In the genomic region with DNA sequence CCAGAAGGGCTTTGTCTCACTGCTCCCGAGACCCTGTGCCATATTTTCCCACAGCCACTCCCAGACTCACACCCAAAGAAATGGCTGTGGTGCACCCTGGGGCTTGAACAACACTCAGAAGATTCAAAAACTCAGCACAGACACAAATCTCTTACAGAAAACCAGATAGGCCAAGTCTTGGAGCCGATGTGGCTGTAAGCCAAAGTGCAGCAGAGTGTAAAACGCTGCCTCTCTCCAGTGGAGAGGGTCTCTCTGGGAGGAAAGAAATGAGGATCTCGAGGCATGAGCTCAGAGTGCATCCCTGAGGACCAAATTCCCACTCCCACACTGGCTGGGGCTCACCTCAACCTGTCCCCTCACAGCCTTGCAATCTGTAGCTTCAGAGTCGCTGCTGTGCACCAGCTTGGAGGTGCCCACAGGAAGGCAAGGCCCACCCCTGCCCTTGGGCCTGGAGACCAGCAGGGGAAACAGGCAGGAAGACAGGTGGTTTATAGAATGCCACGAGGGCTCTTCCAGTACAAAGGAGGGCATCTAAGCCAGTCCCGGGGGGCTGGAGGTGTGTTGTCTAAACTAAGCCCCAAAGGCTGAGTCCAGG, we compare ENCODE assay signal across 25 cellular contexts.
A peak's percentile ranks its signal among the peaks of the same experiment; 100 is the strongest.
DNase-seq lines count a peak whose midpoint lies in the region; ATAC-seq and TF ChIP-seq lines count a peak whose summit lies in the region.
"Had no signal": no experiment of that assay in that cellular context is flagged by ENCODE, and none has a peak within 500 bp of the region (broad histone marks: within the 10 kb centered on the region; RNA-seq: fewer than 3 reads in every experiment).

No MANE protein-coding gene starts in this region.

- H3K9me3 Mint-ChIP-seq in CD14-positive monocyte (peaks cover 2 to 14% (median 10%) of the 10 kb centered on the region in 7 donors), nephron (no peaks in the 10 kb centered on the region)

- H3K27me3 Mint-ChIP-seq in CD14-positive monocyte (ENCODE audit: low read depth in 3 of 3), result peaks cover 0 to 4% (median 2%) of the 10 kb centered on the region in 3 donors
- H3K27me3 Mint-ChIP-seq in nephron (ENCODE audit: low read depth), result peaks cover 15% of the 10 kb centered on the region

- no peak for TF ChIP-seq POLR2A in lower leg skin (IDR thresholded peaks at IDR 0.05)

- H3K27ac Mint-ChIP-seq in CD14-positive monocyte (no peak overlapping the region), nephron (peak overlapping the region in 2 of 3 experiments; percentile 87 to 89)
- H3K27ac Mint-ChIP-seq: CD4-positive, alpha-beta memory T cell; GM23338 had no signal

- no peak overlapping the region for H3K4me3 ChIP-seq in lower leg skin (ENCODE audit: low read depth, poor library complexity, severe bottlenecking)
- H3K4me3 ChIP-seq: A549, GM23338, K562, MG63, Peyer's patch, SJSA1 had no signal

- WGBS in lower leg skin, 2 donors, result 50 to 67% methylated on average over 7 of the region's 7 CpGs

- no peak for TF ChIP-seq CTCF in CD14-positive monocyte (IDR thresholded peaks at IDR 0.05)
- TF ChIP-seq CTCF in nephron (IDR thresholded peaks at IDR 0.05; ENCODE audit: unreplicated experiment in 3 of 3), result no peak
- TF ChIP-seq CTCF in lower leg skin (IDR thresholded peaks at IDR 0.05), result no peak

- DNase-seq in CD14-positive monocyte (ENCODE audit: low spot score) (peak; percentile 8), NCI-H2171 (lab: John Stamatoyannopoulos, UW) (peak; percentile 17), lower leg skin (ENCODE audit: low spot score in 2 of 2) (no peak)
- DNase-seq in activated naive CD4-positive, alpha-beta T cell (lab: John Stamatoyannopoulos, UW), result no peak
- DNase-seq: BE2C; Caco-2; CD4-positive, alpha-beta memory T cell; DMS 273 treated with DMSO at 0.1 percent for 48 hours; HCEC 1CT; MG63; NCI-H187 treated with DMSO at 0.1 percent for 48 hours; NCI-H2107; NCI-H345; NCI-H524 treated with DMSO at 0.1 percent for 48 hours; NCI-H82; Peyer's patch had no signal

- H3K27ac ChIP-seq in temporal lobe (ENCODE audit: low read depth, low read length), result peak overlapping the region; percentile 33
- H3K27ac ChIP-seq: A549, HL-60, Peyer's patch, SJSA1 had no signal

- intact Hi-C loops in CD14-positive monocyte (cut with micrococcal nuclease), result no loop called here
- intact Hi-C loops in lower leg skin (cut with DNase I; ENCODE audit: low total_unique reads), result no loop called here

- H3K4me3 Mint-ChIP-seq in CD14-positive monocyte (no peak overlapping the region), nephron (no peak overlapping the region)
- H3K4me3 Mint-ChIP-seq: CD4-positive, alpha-beta memory T cell; GM23338 had no signal

- no peak for ATAC-seq in HG02973 (IDR thresholded peaks at IDR 0.05; ENCODE audit: unreplicated experiment)
- ATAC-seq: A549, GM23338, HepG2 had no signal

- H3K4me1 Mint-ChIP-seq in CD14-positive monocyte, result no peaks in the 10 kb centered on the region
- peaks cover 15% of the 10 kb centered on the region for H3K4me1 Mint-ChIP-seq in nephron
- H3K4me1 Mint-ChIP-seq: CD4-positive, alpha-beta memory T cell; GM23338 had no signal

- H3K36me3 Mint-ChIP-seq in CD14-positive monocyte (no peaks in the 10 kb centered on the region), nephron (ENCODE audit: low read depth) (no peaks in the 10 kb centered on the region)
- H3K36me3 Mint-ChIP-seq: CD4-positive, alpha-beta memory T cell had no signal

Comparison
In these comparisons a context has a peak if more than half of its experiments do, and no peak if none do; other contexts are left out.
1. DNase-seq: peak in CD14-positive monocyte (single experiment) and NCI-H2171 (single experiment); none in activated naive CD4-positive, alpha-beta T cell (0 of 4) and lower leg skin (0 of 2).
2. H3K27ac Mint-ChIP-seq: peak in nephron (2 of 3); none in CD14-positive monocyte (0 of 7).